In the genomic region with DNA sequence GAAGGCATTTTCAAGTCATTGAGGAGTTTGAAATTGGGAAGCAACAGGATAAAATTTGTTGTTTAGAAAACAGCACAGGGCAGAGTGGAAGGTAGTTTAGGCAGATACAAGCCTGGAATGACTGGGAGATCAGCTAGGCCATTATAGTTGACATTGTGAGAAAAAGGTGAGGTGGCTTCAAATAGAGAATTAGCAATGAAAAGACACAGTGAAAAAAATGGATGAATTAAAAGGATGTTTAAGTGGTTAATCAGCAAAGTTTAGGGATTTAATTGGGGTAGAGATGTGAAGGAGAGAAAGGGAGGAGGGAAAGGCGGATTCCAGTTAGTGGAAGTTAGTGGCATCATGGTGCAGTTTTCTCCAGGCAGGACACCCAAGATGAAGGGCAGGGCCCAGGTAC, we compare ENCODE assay signal across 11 cellular contexts.
"Had no signal": no experiment of that assay in that cellular context is flagged by ENCODE, and none has a peak within 500 bp of the region (broad histone marks: within the 10 kb centered on the region; RNA-seq: fewer than 3 reads in every experiment).

No MANE protein-coding gene starts in this region.

- ATAC-seq: GM23338, HCT116 had no signal

- FAIRE-seq: H1, H54 had no signal

- H3K4me1 ChIP-seq: HAP-1 had no signal

- DNase-seq: GM23248, GOT3, H7, H9, HCEC 1CT, HFFc6 had no signal

- H3K4me1 Mint-ChIP-seq: GM23338, H9 had no signal

- H3K4me3 Mint-ChIP-seq: GM23338, H9, HFFc6 had no signal

- H3K4me3 ChIP-seq: GM23248, GM23338, HAP-1 had no signal

- H3K4me2 ChIP-seq: GM23338 had no signal

- H3K9ac ChIP-seq: GM23248 had no signal

- H3K27ac Mint-ChIP-seq: GM23338, HFFc6 had no signal

- H3K27ac ChIP-seq: GM23248 had no signal

- H3K9me3 ChIP-seq: HAP-1 had no signal

- H2AFZ ChIP-seq: GM23248, GM23338 had no signal

- H3K9me3 Mint-ChIP-seq: GM23338, H9 had no signal

- H3K36me3 ChIP-seq: HAP-1 had no signal
